8 cellular contexts compared by ENCODE assay signal in the genomic region with DNA sequence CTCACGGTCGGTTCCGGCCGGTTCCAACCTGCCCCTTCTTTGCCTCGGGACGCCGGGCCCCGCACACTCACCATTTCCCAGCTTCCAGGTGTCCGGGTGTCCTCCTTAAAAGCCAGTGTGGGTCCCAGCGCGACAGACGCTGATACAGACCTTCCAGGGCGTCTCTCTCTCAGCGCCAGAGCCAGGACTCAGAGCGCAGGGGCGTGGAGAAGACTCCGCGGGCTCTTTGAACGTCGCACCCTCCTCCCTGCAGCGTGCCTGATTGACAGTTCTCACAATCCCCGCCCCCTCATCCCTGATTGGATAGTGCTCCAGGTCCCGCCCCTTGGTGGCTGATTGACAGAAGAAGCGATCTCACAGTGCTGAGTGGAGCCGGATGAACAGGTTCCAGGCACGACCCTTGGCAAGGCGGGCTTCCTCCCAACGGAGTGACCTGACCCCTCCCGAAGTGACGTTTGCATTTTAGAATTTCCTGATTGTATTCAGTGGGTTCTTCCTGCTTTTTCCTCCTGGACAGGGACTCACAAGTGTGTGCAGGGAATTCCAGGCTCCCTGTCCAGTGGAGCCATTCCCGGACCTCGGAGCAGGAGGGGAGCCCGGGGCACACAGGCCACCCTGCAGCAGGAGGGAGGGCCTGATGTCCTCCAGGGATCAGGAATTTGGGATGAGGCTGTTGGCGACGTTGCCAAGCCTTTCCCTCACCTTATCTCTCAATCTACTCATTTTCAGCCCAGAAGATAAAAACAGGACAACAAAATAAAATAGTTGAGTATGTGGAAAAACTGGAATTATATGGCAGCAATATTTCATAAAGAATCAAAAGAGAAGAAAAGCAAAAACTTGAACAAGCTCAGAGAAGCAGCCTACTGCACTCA. TPM values are rescaled to one million over a fixed set of nuclear protein-coding genes. Genes with fewer than 3 reads are reported as not detected.
DNase-seq lines count a peak whose midpoint lies in the region; ATAC-seq, FAIRE-seq and TF ChIP-seq lines count a peak whose summit lies in the region.

A gene (minus strand): TSS at position 201 of the 875 bp plus-strand sequence. CDS start 127 bp downstream, at position 74.

- H3K27me3 ChIP-seq in HepG2 (ENCODE audit: control insufficient read depth in 1 of 2, insufficient read depth in 2 of 2, low read length in 2 of 2), result no peaks in the 10 kb centered on the region

- peak; percentile 72 to 73 for TF ChIP-seq POLR2A in HepG2 (IDR thresholded peaks at IDR 0.05; ENCODE audit: insufficient read depth in 1 of 2, low read depth in 2 of 2, low read length in 2 of 2)

- peak within 1 kb of the TSS; percentile 99 to 100 for H3K4me3 Mint-ChIP-seq in CD14-positive monocyte

- peak; percentile 90 for FAIRE-seq in HepG2 (lab: Jason Lieb, UNC)

- peaks cover 34% of the 10 kb centered on the region for H3K4me1 ChIP-seq in HepG2 (ENCODE audit: insufficient read depth, low read length)

- in situ Hi-C loops in HepG2 (cut with HindIII; ENCODE audit: extremely low pct_ligation_motif_present, low pct_unique_long_range_greater_than_20kb), result no loop called here

- H3K9me3 Mint-ChIP-seq in CD14-positive monocyte, result peaks cover 0 to 6% (median 0%) of the 10 kb centered on the region in 7 donors

- H4K20me1 ChIP-seq in HepG2 (ENCODE audit: insufficient read depth, low read length), result peaks cover 4% of the 10 kb centered on the region; the same call in 1 of the 2 replicates

- no peaks in the 10 kb centered on the region for H3K9me3 ChIP-seq in HepG2 (ENCODE audit: low read length)

- TSS peak; percentile 97 for BruUV-seq in HepG2 (replicated peaks; lab: Mats Ljungman, UMichigan)

- peaks cover 0 to 2% of the 10 kb centered on the region in 2 donors for H3K36me3 Mint-ChIP-seq in CD14-positive monocyte

- H3K4me2 ChIP-seq in HepG2 (ENCODE audit: low read depth, low read length), result peak within 1 kb of the TSS; percentile 97

- TF ChIP-seq CTCF in CD14-positive monocyte (IDR thresholded peaks at IDR 0.05) (no peak), HepG2 (CRISPR knock-in tag; IDR thresholded peaks at IDR 0.05) (no peak)

- ATAC-seq in GM19372 (IDR thresholded peaks at IDR 0.05; ENCODE audit: low read depth, unreplicated experiment), result peak; percentile 89
- peak; percentile 95 for ATAC-seq in HG03521 (IDR thresholded peaks at IDR 0.05; ENCODE audit: unreplicated experiment)
- peak; percentile 93 for ATAC-seq in HepG2

- H3K9ac ChIP-seq in HepG2 (ENCODE audit: insufficient read depth, low read depth, low read length), result peak within 1 kb of the TSS; percentile 94

- CTCF ChIA-PET in HepG2 (lab: Yijun Ruan, JAX; ENCODE audit: low intra/inter-chr PET ratio, low total read pairs), result no interaction called here

- no peaks in the 10 kb centered on the region for H3K36me3 ChIP-seq in HepG2 (replicated peaks in 1 of 2; ENCODE audit: control insufficient read depth in 1 of 2, insufficient read depth in 2 of 2, low read length in 2 of 2)

- TF ChIP-seq EP300 in HepG2 (IDR thresholded peaks at IDR 0.05; ENCODE audit: low read depth in 2 of 2, low read length in 2 of 2) (no peak), HepG2 (CRISPR knock-in tag; IDR thresholded peaks at IDR 0.05; ENCODE audit: borderline replicate concordance) (no peak)

- POLR2A ChIA-PET in HepG2 (lab: Yijun Ruan, JAX), result interaction anchor here (1.0 to 2.6 kb wide), 4 partner anchors 27 to 59 kb away, joined by 3 to 17 read pairs (median 5); a partner anchor contains a TSS

- no peak for TF ChIP-seq RAD21 in HepG2 (CRISPR knock-in tag; IDR thresholded peaks at IDR 0.05)

- intact Hi-C loops in CD14-positive monocyte (cut with micrococcal nuclease), result loop anchor here in 1 of 2 donors (5.0 kb wide), 1 partner anchor 58 kb away; a partner anchor contains a TSS
- intact Hi-C loops in HepG2 (cut with micrococcal nuclease; ENCODE audit: unreplicated experiment), result loop anchor here (2.0 to 5.0 kb wide), 2 partner anchors 28 to 37 kb away; a partner anchor contains a TSS

- DNase-seq in CD14-positive monocyte (ENCODE audit: low spot score), result peak; percentile 92
- DNase-seq in NCI-H69 (lab: John Stamatoyannopoulos, UW), result peak; percentile 99
- DNase-seq in activated CD4-positive, alpha-beta T cell treated with anti-CD3 and anti-CD28 coated beads, Interleukin-2, amount 50 U/mL, for 4 hours, result peak; percentile 96
- DNase-seq in dermis microvascular lymphatic vessel endothelial cell (ENCODE audit: low read depth in 2 of 2), result peak; percentile 99
- DNase-seq in HepG2 (ENCODE audit: low spot score), result peak; percentile 98
- DNase-seq in stimulated activated CD4-positive, alpha-beta T cell treated with anti-CD3 and anti-CD28 coated beads, Interleukin-2, amount 100 ng/mL, for 48 hours, result peak; percentile 97 to 98

- peak within 1 kb of the TSS; percentile 88 for H3K27ac ChIP-seq in HepG2 (ENCODE audit: extremely low read length, insufficient read depth, low read length)

- peaks cover 36% of the 10 kb centered on the region for H3K79me2 ChIP-seq in HepG2 (ENCODE audit: insufficient read depth, low read length)

- WGBS in HepG2 (ENCODE audit: low lambda C conversion rate), result 1% methylated on average over 23 of the region's 35 CpGs

- H3K4me3 ChIP-seq in HepG2 (replicated peaks in 1 of 3; ENCODE audit: insufficient read depth in 1 of 3, low read depth in 2 of 3, low read length in 3 of 3), result peak within 1 kb of the TSS; percentile 84 to 97 (median 93)

- peak within 1 kb of the TSS; percentile 69 to 94 (median 83) for H3K27ac Mint-ChIP-seq in CD14-positive monocyte

- H3K27me3 Mint-ChIP-seq in CD14-positive monocyte (ENCODE audit: low read depth in 3 of 3), result peaks cover 0 to 3% (median 2%) of the 10 kb centered on the region in 3 donors

- H3K4me1 Mint-ChIP-seq in CD14-positive monocyte, result peaks cover 28% of the 10 kb centered on the region

- peak within 1 kb of the TSS; percentile 19 for H2AFZ ChIP-seq in HepG2 (ENCODE audit: low read length)

TF ChIP-seq in HepG2, 621 proteins besides CTCF, POLR2A, EP300 and RAD21 (continues in another document):
- TF ChIP-seq, protein P1, sequence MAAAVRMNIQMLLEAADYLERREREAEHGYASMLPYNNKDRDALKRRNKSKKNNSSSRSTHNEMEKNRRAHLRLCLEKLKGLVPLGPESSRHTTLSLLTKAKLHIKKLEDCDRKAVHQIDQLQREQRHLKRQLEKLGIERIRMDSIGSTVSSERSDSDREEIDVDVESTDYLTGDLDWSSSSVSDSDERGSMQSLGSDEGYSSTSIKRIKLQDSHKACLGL (CRISPR knock-in tag; IDR thresholded peaks at IDR 0.05), result no peak
- no peak for TF ChIP-seq HNRNPK (IDR thresholded peaks at IDR 0.05; ENCODE audit: low read depth, low read length, poor library complexity, severe bottlenecking)
- TF ChIP-seq MAZ (IDR thresholded peaks at IDR 0.05; ENCODE audit: borderline replicate concordance, low read depth, low read length), result peak; percentile 67
- TF ChIP-seq MAZ (CRISPR knock-in tag; IDR thresholded peaks at IDR 0.05; ENCODE audit: low read depth), result peak; percentile 74; the same call in 1 of the 2 replicates
- TF ChIP-seq, protein P2, sequence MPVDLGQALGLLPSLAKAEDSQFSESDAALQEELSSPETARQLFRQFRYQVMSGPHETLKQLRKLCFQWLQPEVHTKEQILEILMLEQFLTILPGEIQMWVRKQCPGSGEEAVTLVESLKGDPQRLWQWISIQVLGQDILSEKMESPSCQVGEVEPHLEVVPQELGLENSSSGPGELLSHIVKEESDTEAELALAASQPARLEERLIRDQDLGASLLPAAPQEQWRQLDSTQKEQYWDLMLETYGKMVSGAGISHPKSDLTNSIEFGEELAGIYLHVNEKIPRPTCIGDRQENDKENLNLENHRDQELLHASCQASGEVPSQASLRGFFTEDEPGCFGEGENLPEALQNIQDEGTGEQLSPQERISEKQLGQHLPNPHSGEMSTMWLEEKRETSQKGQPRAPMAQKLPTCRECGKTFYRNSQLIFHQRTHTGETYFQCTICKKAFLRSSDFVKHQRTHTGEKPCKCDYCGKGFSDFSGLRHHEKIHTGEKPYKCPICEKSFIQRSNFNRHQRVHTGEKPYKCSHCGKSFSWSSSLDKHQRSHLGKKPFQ (CRISPR knock-in tag; IDR thresholded peaks at IDR 0.05; ENCODE audit: insufficient replicate concordance), result no peak
- no peak; the same call in 1 of the 2 replicates for TF ChIP-seq MAF1 (CRISPR knock-in tag; IDR thresholded peaks at IDR 0.05; ENCODE audit: borderline replicate concordance)
- TF ChIP-seq ZKSCAN8 (CRISPR knock-in tag; IDR thresholded peaks at IDR 0.05; ENCODE audit: borderline replicate concordance), result peak; percentile 72; the same call in 1 of the 2 replicates
- peak; percentile 80 for TF ChIP-seq ZNF263 (CRISPR knock-in tag; IDR thresholded peaks at IDR 0.05)
- peak; percentile 80 for TF ChIP-seq GABPB1 (CRISPR knock-in tag; IDR thresholded peaks at IDR 0.05)
- TF ChIP-seq THYN1 (CRISPR knock-in tag; IDR thresholded peaks at IDR 0.05; ENCODE audit: borderline replicate concordance, low read depth), result no peak
- TF ChIP-seq ZNF12 (CRISPR knock-in tag; IDR thresholded peaks at IDR 0.05), result no peak

RNA-seq across cellular contexts. Expression of the gene that starts here (rescaled TPM):
- polyA plus RNA-seq in CD14-positive monocyte (under 1 TPM; 0.48 to 0.85 TPM), HepG2 (2011; rRNA removed) (5.1 and 5.7 TPM in 2 replicates)
- total RNA-seq in dermis microvascular lymphatic vessel endothelial cell (7.1 and 9.1 TPM in 2 replicates), HepG2 (2016; rRNA removed; fragmentation: Illumina TruSeq; extraction: Trizol) (11.7 and 18.2 TPM in 2 replicates)
- total RNA-seq in HepG2 (2016; cell fraction: cytosol; rRNA removed; fragmentation: Illumina TruSeq; extraction: Trizol; ENCODE audit: low read depth), result 10.8 and 14.7 TPM in 2 replicates
- 12.1 and 19.3 TPM in 2 replicates for total RNA-seq in HepG2 (2016; cell fraction: insoluble cytoplasmic fraction; rRNA removed; fragmentation: Illumina TruSeq; extraction: Trizol)
- total RNA-seq in HepG2 (2016; cell fraction: membrane; rRNA removed; fragmentation: Illumina TruSeq; extraction: Trizol), result 9.2 and 10.6 TPM in 2 replicates
- 7.5 and 8.8 TPM in 2 replicates for total RNA-seq in HepG2 (2016; cell fraction: nucleus; rRNA removed; fragmentation: Illumina TruSeq; extraction: Trizol)
- polyA plus RNA-seq in HepG2 (2011; cell fraction: cytosol; rRNA removed), result 2.2 and 3.4 TPM in 2 replicates
- 3.5 and 5.2 TPM in 2 replicates for polyA plus RNA-seq in HepG2 (2011; cell fraction: nucleus; rRNA removed)
- 5.8 and 6.8 TPM in 2 replicates for polyA plus RNA-seq in HepG2 (2012)
- 0.63 and 0.85 TPM in 2 replicates for polyA plus RNA-seq in HepG2 (2016; cell fraction: cytosol; fragmentation: Illumina TruSeq; extraction: Trizol; ENCODE audit: low read depth)
- 10.0 and 12.3 TPM in 2 replicates for polyA plus RNA-seq in HepG2 (2016; cell fraction: insoluble cytoplasmic fraction; fragmentation: Illumina TruSeq; extraction: Trizol; ENCODE audit: low read depth)
- 1.5 and 2.1 TPM in 2 replicates for polyA plus RNA-seq in HepG2 (2016; cell fraction: membrane; fragmentation: Illumina TruSeq; extraction: Trizol; ENCODE audit: low read depth)
- polyA plus RNA-seq in HepG2 (2016; cell fraction: nucleus; fragmentation: Illumina TruSeq; extraction: Trizol; ENCODE audit: insufficient read depth, low read depth), result 13.7 and 14.1 TPM in 2 replicates
- 1.8 and 1.9 TPM in 2 replicates for polyA minus RNA-seq in HepG2 (2011; rRNA and poly(A)+ RNA removed; ENCODE audit: low replicate concordance)
- 7.1 and 8.7 TPM in 2 replicates for polyA minus RNA-seq in HepG2 (2011; cell fraction: cytosol; rRNA and poly(A)+ RNA removed)
- polyA minus RNA-seq in HepG2 (2011; cell fraction: nucleus; rRNA and poly(A)+ RNA removed), result 6.4 and 9.1 TPM in 2 replicates

Comparison
In these comparisons a context has a peak if more than half of its experiments do, and no peak if none do; other contexts are left out.
1. Peak in every context shown above with its lines: DNase-seq, ATAC-seq, H3K4me3 ChIP-seq and H3K27ac ChIP-seq.
2. Peak in DNase-seq in CD14-positive monocyte; RNA of the gene not detected or under 1 TPM.